ENCODE assay signal across 1 cellular context in genomic region chr10:9735731-9736130, GRCh38.
TF ChIP-seq lines count a peak whose summit lies in the region.

No MANE protein-coding gene starts in this region.

TF ChIP-seq in GM12878, 131 proteins besides CTCF, POLR2A, EP300 and RAD21 (continued from another document):
- TF ChIP-seq IRF5 (IDR thresholded peaks at IDR 0.05; ENCODE audit: borderline replicate concordance) (no peak), MTA2 (IDR thresholded peaks at IDR 0.05; ENCODE audit: low read depth) (peak; percentile 86), ATF7 (IDR thresholded peaks at IDR 0.05; ENCODE audit: low read depth) (peak; percentile 54), FOS (IDR thresholded peaks at IDR 0.05; ENCODE audit: borderline replicate concordance, extremely low read depth, insufficient read length) (no peak)
